Comparison of ENCODE assay signal across 8 cellular contexts in genomic region chr17:2238432-2239169, GRCh38.
DNase-seq lines count a peak whose midpoint lies in the region; ATAC-seq and TF ChIP-seq lines count a peak whose summit lies in the region.

No MANE protein-coding gene starts in this region.

- no peak for TF ChIP-seq CTCF in colonic mucosa (IDR thresholded peaks at IDR 0.05)

- H3K36me3 ChIP-seq in colonic mucosa = no peaks in the 10 kb centered on the region
- H3K36me3 ChIP-seq in rectal smooth muscle tissue (ENCODE audit: control insufficient read depth, insufficient read depth, low read length) = peaks cover 10% of the 10 kb centered on the region

- DNase-seq in colonic mucosa (no peak), occipital lobe (lab: John Stamatoyannopoulos, UW) (no peak), AG08396 (ENCODE audit: low spot score) (no peak), SW 1271 (lab: John Stamatoyannopoulos, UW) (no peak), DMS153 treated with DMSO at 0.1 percent for 48 hours (lab: John Stamatoyannopoulos, UW; ENCODE audit: unreplicated experiment) (no peak)

- ATAC-seq in GM18505 (IDR thresholded peaks at IDR 0.05; ENCODE audit: unreplicated experiment) (no peak), HG02798 (IDR thresholded peaks at IDR 0.05; ENCODE audit: poor library complexity, unreplicated experiment) (peak; percentile 75)

- TF ChIP-seq POLR2A in GM18505 (IDR thresholded peaks at IDR 0.05; ENCODE audit: borderline replicate concordance, extremely low read depth, insufficient read depth, insufficient read length) = peak; percentile 11

- H3K4me3 ChIP-seq in colonic mucosa (no peak overlapping the region), rectal smooth muscle tissue (ENCODE audit: low read length) (peak overlapping the region; percentile 22)

- no peaks in the 10 kb centered on the region for H3K9me3 ChIP-seq in colonic mucosa

- H3K27ac ChIP-seq in colonic mucosa = peak overlapping the region; percentile 51
- peak overlapping the region; percentile 77 for H3K27ac ChIP-seq in rectal smooth muscle tissue (ENCODE audit: low read depth, low read length)

- peak overlapping the region; percentile 39 to 53 for H3K9ac ChIP-seq in colonic mucosa (ENCODE audit: low read depth in 2 of 2, low read length in 2 of 2)
- H3K9ac ChIP-seq in rectal smooth muscle tissue (ENCODE audit: low read length) = peak overlapping the region; percentile 24

- intact Hi-C loops in colonic mucosa (cut with DNase I) = loop anchor here (10.0 kb wide), 1 partner anchor 64 kb away; no protein-coding TSS in a partner anchor

- H3K4me1 ChIP-seq in colonic mucosa (no peaks in the 10 kb centered on the region), rectal smooth muscle tissue (ENCODE audit: control insufficient read depth, insufficient read depth, low read length) (peaks cover 27% of the 10 kb centered on the region)

- H3K27me3 ChIP-seq in colonic mucosa (no peaks in the 10 kb centered on the region), rectal smooth muscle tissue (ENCODE audit: control insufficient read depth, insufficient read depth, low read length) (no peaks in the 10 kb centered on the region)
